ENCODE assay signal across 1 cellular context in genomic region chr7:12721286-12721830, GRCh38.
TF ChIP-seq lines count a peak whose summit lies in the region.

No MANE protein-coding gene starts in this region.

TF ChIP-seq in H1, 55 proteins besides CTCF, POLR2A, EP300 and RAD21:
- TF ChIP-seq FOSL1 (IDR thresholded peaks at IDR 0.05; ENCODE audit: insufficient read depth, low read depth, low read length) (no peak), SP2 (IDR thresholded peaks at IDR 0.05; ENCODE audit: low read length) (no peak), BRCA1 (IDR thresholded peaks at IDR 0.05; ENCODE audit: low read depth, low read length) (no peak), SP1 (IDR thresholded peaks at IDR 0.05; ENCODE audit: low read depth, low read length) (no peak), BCL11A (IDR thresholded peaks at IDR 0.05; ENCODE audit: low read depth in 2 of 2, low read length in 2 of 2) (no peak), ASH2L (IDR thresholded peaks at IDR 0.05; ENCODE audit: low read length) (no peak), POLR2AphosphoS5 (IDR thresholded peaks at IDR 0.05; ENCODE audit: low read depth, low read length) (no peak), KDM5A (IDR thresholded peaks at IDR 0.05; ENCODE audit: low read length) (no peak), POU5F1 (IDR thresholded peaks at IDR 0.05; ENCODE audit: low read depth, low read length) (no peak), CREB1 (IDR thresholded peaks at IDR 0.05) (no peak), EZH2 (IDR thresholded peaks at IDR 0.05; ENCODE audit: low read depth, low read length, severe bottlenecking) (no peak), TEAD4 (IDR thresholded peaks at IDR 0.05; ENCODE audit: low read depth, low read length) (no peak), CHD1 (IDR thresholded peaks at IDR 0.05; ENCODE audit: low read depth, low read length) (no peak), TAF7 (optimal IDR thresholded peaks at IDR 0.05; ENCODE audit: borderline replicate concordance, low read depth, low read length) (no peak)
